ENCODE assay signal across 1 cellular context in the genomic region with DNA sequence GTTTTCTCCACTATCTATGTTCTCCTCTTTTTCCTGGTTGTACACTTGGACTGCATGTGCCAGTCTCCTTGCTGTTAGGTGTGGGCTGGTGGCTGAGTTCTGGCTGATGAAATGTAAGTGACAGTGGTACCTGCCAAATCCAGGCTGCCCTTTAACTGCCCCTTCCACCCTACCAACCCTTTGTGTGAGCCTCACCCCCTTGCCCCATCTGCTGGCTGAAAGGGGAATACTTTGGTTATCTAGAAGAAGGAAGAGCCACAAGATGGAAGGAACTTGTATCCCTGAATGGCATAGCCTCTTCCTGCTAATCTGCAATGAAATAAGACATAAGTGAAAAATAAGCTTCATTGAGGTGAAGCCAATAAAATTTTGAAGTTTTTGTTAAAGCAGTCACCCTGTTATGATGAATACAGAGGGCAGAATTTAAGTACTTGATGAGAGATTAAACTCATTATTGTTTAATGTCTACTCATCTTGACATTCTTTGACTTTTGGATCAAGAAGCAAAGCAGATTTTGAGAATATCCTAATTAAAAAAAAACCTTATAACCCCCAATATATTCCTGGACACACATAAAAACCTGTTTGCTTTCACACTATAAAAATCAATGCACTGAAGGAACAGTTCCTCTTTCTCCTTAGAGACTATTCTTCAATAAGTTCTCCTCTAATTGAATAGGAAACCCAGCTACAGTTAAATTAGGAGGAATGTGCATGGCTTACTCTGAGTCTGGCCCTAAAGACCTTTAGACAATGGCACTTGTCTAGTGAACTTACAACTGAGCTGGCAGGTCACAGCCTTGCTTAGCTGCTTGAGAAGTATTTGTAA.
A peak's percentile ranks its signal among the peaks of the same experiment; 100 is the strongest.
TF ChIP-seq lines count a peak whose summit lies in the region.

No MANE protein-coding gene starts in this region.

TF ChIP-seq in K562, 482 proteins besides CTCF, POLR2A, EP300 and RAD21 (continued from another document):
- TF ChIP-seq, protein P1, sequence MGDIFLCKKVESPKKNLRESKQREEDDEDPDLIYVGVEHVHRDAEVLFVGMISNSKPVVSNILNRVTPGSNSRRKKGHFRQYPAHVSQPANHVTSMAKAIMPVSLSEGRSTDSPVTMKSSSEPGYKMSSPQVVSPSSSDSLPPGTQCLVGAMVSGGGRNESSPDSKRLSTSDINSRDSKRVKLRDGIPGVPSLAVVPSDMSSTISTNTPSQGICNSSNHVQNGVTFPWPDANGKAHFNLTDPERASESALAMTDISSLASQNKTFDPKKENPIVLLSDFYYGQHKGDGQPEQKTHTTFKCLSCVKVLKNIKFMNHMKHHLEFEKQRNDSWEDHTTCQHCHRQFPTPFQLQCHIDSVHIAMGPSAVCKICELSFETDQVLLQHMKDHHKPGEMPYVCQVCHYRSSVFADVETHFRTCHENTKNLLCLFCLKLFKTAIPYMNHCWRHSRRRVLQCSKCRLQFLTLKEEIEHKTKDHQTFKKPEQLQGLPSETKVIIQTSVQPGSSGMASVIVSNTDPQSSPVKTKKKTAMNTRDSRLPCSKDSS (IDR thresholded peaks at IDR 0.05; ENCODE audit: low read depth, partially characterized antibody) = peak; percentile 73
- TF ChIP-seq ZNF583 (CRISPR knock-in tag; IDR thresholded peaks at IDR 0.05) = no peak
- TF ChIP-seq, protein P2, sequence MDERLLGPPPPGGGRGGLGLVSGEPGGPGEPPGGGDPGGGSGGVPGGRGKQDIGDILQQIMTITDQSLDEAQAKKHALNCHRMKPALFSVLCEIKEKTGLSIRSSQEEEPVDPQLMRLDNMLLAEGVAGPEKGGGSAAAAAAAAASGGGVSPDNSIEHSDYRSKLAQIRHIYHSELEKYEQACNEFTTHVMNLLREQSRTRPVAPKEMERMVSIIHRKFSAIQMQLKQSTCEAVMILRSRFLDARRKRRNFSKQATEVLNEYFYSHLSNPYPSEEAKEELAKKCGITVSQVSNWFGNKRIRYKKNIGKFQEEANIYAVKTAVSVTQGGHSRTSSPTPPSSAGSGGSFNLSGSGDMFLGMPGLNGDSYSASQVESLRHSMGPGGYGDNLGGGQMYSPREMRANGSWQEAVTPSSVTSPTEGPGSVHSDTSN (CRISPR knock-in tag; IDR thresholded peaks at IDR 0.05; ENCODE audit: low read depth) = no peak
- TF ChIP-seq, protein P2 (tag; conservative IDR thresholded peaks at IDR 0.05; ENCODE audit: low read depth) = peak; percentile 84
- no peak for TF ChIP-seq HDAC1 (IDR thresholded peaks at IDR 0.05)
- no peak for TF ChIP-seq ZNF717 (CRISPR knock-in tag; IDR thresholded peaks at IDR 0.05)
- TF ChIP-seq, protein P3, sequence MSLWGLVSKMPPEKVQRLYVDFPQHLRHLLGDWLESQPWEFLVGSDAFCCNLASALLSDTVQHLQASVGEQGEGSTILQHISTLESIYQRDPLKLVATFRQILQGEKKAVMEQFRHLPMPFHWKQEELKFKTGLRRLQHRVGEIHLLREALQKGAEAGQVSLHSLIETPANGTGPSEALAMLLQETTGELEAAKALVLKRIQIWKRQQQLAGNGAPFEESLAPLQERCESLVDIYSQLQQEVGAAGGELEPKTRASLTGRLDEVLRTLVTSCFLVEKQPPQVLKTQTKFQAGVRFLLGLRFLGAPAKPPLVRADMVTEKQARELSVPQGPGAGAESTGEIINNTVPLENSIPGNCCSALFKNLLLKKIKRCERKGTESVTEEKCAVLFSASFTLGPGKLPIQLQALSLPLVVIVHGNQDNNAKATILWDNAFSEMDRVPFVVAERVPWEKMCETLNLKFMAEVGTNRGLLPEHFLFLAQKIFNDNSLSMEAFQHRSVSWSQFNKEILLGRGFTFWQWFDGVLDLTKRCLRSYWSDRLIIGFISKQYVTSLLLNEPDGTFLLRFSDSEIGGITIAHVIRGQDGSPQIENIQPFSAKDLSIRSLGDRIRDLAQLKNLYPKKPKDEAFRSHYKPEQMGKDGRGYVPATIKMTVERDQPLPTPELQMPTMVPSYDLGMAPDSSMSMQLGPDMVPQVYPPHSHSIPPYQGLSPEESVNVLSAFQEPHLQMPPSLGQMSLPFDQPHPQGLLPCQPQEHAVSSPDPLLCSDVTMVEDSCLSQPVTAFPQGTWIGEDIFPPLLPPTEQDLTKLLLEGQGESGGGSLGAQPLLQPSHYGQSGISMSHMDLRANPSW (CRISPR knock-in tag; IDR thresholded peaks at IDR 0.05) = no peak
- peak; percentile 38; the same call in 1 of the 2 replicates for TF ChIP-seq CTBP1 (IDR thresholded peaks at IDR 0.05; ENCODE audit: borderline replicate concordance)
- no peak for TF ChIP-seq ZNF121 (CRISPR knock-in tag; conservative IDR thresholded peaks at IDR 0.05)
- no peak for TF ChIP-seq ZNF79 (CRISPR knock-in tag; IDR thresholded peaks at IDR 0.05; ENCODE audit: low read depth)
- peak; percentile 16; the same call in 1 of the 2 replicates for TF ChIP-seq TCF3 (CRISPR knock-in tag; IDR thresholded peaks at IDR 0.05)
- TF ChIP-seq, protein P4, sequence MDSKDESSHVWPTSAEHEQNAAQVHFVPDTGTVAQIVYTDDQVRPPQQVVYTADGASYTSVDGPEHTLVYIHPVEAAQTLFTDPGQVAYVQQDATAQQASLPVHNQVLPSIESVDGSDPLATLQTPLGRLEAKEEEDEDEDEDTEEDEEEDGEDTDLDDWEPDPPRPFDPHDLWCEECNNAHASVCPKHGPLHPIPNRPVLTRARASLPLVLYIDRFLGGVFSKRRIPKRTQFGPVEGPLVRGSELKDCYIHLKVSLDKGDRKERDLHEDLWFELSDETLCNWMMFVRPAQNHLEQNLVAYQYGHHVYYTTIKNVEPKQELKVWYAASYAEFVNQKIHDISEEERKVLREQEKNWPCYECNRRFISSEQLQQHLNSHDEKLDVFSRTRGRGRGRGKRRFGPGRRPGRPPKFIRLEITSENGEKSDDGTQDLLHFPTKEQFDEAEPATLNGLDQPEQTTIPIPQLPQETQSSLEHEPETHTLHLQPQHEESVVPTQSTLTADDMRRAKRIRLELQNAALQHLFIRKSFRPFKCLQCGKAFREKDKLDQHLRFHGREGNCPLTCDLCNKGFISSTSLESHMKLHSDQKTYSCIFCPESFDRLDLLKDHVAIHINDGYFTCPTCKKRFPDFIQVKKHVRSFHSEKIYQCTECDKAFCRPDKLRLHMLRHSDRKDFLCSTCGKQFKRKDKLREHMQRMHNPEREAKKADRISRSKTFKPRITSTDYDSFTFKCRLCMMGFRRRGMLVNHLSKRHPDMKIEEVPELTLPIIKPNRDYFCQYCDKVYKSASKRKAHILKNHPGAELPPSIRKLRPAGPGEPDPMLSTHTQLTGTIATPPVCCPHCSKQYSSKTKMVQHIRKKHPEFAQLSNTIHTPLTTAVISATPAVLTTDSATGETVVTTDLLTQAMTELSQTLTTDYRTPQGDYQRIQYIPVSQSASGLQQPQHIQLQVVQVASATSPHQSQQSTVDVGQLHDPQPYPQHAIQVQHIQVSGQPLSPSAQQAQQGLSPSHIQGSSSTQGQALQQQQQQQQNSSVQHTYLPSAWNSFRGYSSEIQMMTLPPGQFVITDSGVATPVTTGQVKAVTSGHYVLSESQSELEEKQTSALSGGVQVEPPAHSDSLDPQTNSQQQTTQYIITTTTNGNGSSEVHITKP (IDR thresholded peaks at IDR 0.05; ENCODE audit: partially characterized antibody) = peak; percentile 6
- no peak for TF ChIP-seq ZNF77 (CRISPR knock-in tag; IDR thresholded peaks at IDR 0.05)
- TF ChIP-seq HMGN3 (IDR thresholded peaks at IDR 0.05; ENCODE audit: borderline replicate concordance, extremely low read depth, insufficient read length, low read depth, low read length) = no peak
- TF ChIP-seq ETV5 (CRISPR knock-in tag; IDR thresholded peaks at IDR 0.05; ENCODE audit: low read depth) = no peak
- TF ChIP-seq KLF1 (tag; IDR thresholded peaks at IDR 0.05) = no peak
- TF ChIP-seq CBX1 (IDR thresholded peaks at IDR 0.05; ENCODE audit: low read depth) = peak; percentile 26; the same call in 1 of the 2 replicates
- TF ChIP-seq, protein P5, sequence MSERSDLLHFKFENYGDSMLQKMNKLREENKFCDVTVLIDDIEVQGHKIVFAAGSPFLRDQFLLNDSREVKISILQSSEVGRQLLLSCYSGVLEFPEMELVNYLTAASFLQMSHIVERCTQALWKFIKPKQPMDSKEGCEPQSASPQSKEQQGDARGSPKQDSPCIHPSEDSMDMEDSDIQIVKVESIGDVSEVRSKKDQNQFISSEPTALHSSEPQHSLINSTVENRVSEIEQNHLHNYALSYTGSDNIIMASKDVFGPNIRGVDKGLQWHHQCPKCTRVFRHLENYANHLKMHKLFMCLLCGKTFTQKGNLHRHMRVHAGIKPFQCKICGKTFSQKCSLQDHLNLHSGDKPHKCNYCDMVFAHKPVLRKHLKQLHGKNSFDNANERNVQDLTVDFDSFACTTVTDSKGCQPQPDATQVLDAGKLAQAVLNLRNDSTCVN (CRISPR knock-in tag; IDR thresholded peaks at IDR 0.05) = no peak
- TF ChIP-seq SMAD4 (CRISPR knock-in tag; conservative IDR thresholded peaks at IDR 0.05) = peak; percentile 53; the same call in 1 of the 2 replicates
- TF ChIP-seq, protein P6, sequence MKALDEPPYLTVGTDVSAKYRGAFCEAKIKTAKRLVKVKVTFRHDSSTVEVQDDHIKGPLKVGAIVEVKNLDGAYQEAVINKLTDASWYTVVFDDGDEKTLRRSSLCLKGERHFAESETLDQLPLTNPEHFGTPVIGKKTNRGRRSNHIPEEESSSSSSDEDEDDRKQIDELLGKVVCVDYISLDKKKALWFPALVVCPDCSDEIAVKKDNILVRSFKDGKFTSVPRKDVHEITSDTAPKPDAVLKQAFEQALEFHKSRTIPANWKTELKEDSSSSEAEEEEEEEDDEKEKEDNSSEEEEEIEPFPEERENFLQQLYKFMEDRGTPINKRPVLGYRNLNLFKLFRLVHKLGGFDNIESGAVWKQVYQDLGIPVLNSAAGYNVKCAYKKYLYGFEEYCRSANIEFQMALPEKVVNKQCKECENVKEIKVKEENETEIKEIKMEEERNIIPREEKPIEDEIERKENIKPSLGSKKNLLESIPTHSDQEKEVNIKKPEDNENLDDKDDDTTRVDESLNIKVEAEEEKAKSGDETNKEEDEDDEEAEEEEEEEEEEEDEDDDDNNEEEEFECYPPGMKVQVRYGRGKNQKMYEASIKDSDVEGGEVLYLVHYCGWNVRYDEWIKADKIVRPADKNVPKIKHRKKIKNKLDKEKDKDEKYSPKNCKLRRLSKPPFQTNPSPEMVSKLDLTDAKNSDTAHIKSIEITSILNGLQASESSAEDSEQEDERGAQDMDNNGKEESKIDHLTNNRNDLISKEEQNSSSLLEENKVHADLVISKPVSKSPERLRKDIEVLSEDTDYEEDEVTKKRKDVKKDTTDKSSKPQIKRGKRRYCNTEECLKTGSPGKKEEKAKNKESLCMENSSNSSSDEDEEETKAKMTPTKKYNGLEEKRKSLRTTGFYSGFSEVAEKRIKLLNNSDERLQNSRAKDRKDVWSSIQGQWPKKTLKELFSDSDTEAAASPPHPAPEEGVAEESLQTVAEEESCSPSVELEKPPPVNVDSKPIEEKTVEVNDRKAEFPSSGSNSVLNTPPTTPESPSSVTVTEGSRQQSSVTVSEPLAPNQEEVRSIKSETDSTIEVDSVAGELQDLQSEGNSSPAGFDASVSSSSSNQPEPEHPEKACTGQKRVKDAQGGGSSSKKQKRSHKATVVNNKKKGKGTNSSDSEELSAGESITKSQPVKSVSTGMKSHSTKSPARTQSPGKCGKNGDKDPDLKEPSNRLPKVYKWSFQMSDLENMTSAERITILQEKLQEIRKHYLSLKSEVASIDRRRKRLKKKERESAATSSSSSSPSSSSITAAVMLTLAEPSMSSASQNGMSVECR (CRISPR knock-in tag; IDR thresholded peaks at IDR 0.05) = no peak
- 0 out of 2 replicates have a peak, but pooled peaks have one; percentile 23 for TF ChIP-seq SMC3 (conservative IDR thresholded peaks at IDR 0.05; ENCODE audit: insufficient read depth, low read depth, low read length)
- TF ChIP-seq ZNF384 (IDR thresholded peaks at IDR 0.05; ENCODE audit: low read depth, low read length) = 0 out of 2 replicates have a peak, but pooled peaks have one; percentile 11
- no peak for TF ChIP-seq ILK (tag; IDR thresholded peaks at IDR 0.05; ENCODE audit: borderline replicate concordance, low read depth)
- no peak for TF ChIP-seq DDX20 (tag; IDR thresholded peaks at IDR 0.05; ENCODE audit: low read depth)
- TF ChIP-seq EHMT2 (IDR thresholded peaks at IDR 0.05) = 0 out of 2 replicates have a peak, but pooled peaks have one; percentile 38
- peak; percentile 79 for TF ChIP-seq CBX5 (IDR thresholded peaks at IDR 0.05; ENCODE audit: borderline replicate concordance, low read depth)
- no peak for TF ChIP-seq KAT7 (CRISPR knock-in tag; IDR thresholded peaks at IDR 0.05; ENCODE audit: borderline replicate concordance)
- TF ChIP-seq NR2C2 (CRISPR knock-in tag; IDR thresholded peaks at IDR 0.05) = no peak
- no peak for TF ChIP-seq NR2C2 (tag; IDR thresholded peaks at IDR 0.05)
